In the genomic region with DNA sequence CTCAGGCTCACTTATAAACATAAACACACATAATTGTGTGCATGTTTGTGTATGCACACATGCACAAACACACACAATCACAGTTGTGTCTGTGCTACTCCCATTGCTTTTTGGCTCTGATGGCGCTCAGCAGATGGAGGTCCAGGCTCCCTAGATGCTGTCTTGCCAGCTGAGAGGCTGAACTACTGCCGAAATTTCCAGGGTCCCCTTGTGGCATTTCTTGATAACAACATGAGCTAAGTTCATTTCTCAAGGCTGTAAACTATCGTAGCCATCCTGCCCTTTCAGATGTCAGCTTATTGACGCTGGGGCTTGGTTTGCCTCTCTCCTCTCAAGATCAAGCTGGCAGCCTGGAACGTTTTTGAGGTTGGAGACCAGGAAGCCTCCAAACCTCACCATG, we compare ENCODE assay signal across 28 cellular contexts.
A peak's percentile ranks its signal among the peaks of the same experiment; 100 is the strongest.
DNase-seq lines count a peak whose midpoint lies in the region; ATAC-seq and TF ChIP-seq lines count a peak whose summit lies in the region.
"Had no signal": no experiment of that assay in that cellular context is flagged by ENCODE, and none has a peak within 500 bp of the region (broad histone marks: within the 10 kb centered on the region; RNA-seq: fewer than 3 reads in every experiment).

No MANE protein-coding gene starts in this region.

- POLR2A ChIA-PET in A673 (lab: Charles Lee; ENCODE audit: low non-redundant PET), result interaction anchor here (0.6 kb wide), 1 partner anchor 16 kb away, joined by 3 read pairs; no protein-coding TSS in a partner anchor

- no peak for ATAC-seq in HG02870 (IDR thresholded peaks at IDR 0.05; ENCODE audit: unreplicated experiment)
- ATAC-seq: activated CD8-positive, alpha-beta memory T cell treated with anti-CD3 and anti-CD28 coated beads, Interleukin-2, amount 10 ng/mL, durations not matched to agents 7 days and 5 days had no signal

- H3K36me3 ChIP-seq in A673 (ENCODE audit: insufficient read depth, low read length, poor library complexity, severe bottlenecking) (no peaks in the 10 kb centered on the region), H7 (replicated peaks; ENCODE audit: control insufficient read depth, insufficient read depth, low read length) (no peaks in the 10 kb centered on the region), stomach (no peaks in the 10 kb centered on the region), spleen (no peaks in the 10 kb centered on the region)
- H3K36me3 ChIP-seq: left ventricle myocardium inferior, SJCRH30, thyroid gland, uterus had no signal

- CTCF ChIA-PET in A673 (lab: Charles Lee), result no interaction called here

- WGBS in stomach, 5 donors, result 73 to 77% (median 73%) methylated on average over 5 of the region's 5 CpGs
- 69 to 85% (median 76%) methylated on average over 5 of the region's 5 CpGs for WGBS in spleen, 5 donors

- no peak for TF ChIP-seq POLR2A in NB4 (IDR thresholded peaks at IDR 0.05; ENCODE audit: extremely low read depth, insufficient read length)
- TF ChIP-seq POLR2A in stomach (IDR thresholded peaks at IDR 0.05), result no peak
- TF ChIP-seq POLR2A in spleen (IDR thresholded peaks at IDR 0.05), result no peak

- TF ChIP-seq CTCF in A673 (conservative IDR thresholded peaks at IDR 0.05; ENCODE audit: low read depth, low read length) (peak; percentile 26; the same call in 1 of the 2 replicates), NB4 (IDR thresholded peaks at IDR 0.05; ENCODE audit: low read depth, low read length) (no peak), stomach (IDR thresholded peaks at IDR 0.05) (no peak), spleen (IDR thresholded peaks at IDR 0.05 in 8 of 11, conservative IDR thresholded peaks at IDR 0.05 in 3 of 11) (no peak)

- H3K27me3 ChIP-seq in A673 (replicated peaks; ENCODE audit: insufficient read depth, low read depth, low read length, poor library complexity), result no peaks in the 10 kb centered on the region
- no peaks in the 10 kb centered on the region for H3K27me3 ChIP-seq in H7 (ENCODE audit: control insufficient read depth, insufficient read depth, low read length)
- peaks cover 0 to 8% (median 0%) of the 10 kb centered on the region in 3 donors for H3K27me3 ChIP-seq in stomach
- H3K27me3 ChIP-seq in spleen (replicated peaks in 1 of 7), result peaks cover 0 to 10% (median 0%) of the 10 kb centered on the region in 7 donors
- H3K27me3 ChIP-seq: SJCRH30, thyroid gland, uterus had no signal

- peaks cover 6% of the 10 kb centered on the region for H3K4me1 ChIP-seq in A673 (ENCODE audit: insufficient read depth, low read length, poor library complexity, severe bottlenecking)
- no peaks in the 10 kb centered on the region for H3K4me1 ChIP-seq in stomach
- H3K4me1 ChIP-seq in spleen, result no peaks in the 10 kb centered on the region
- H3K4me1 ChIP-seq: SJCRH30, uterus had no signal

- H3K27ac ChIP-seq in A673 (ENCODE audit: low read depth, low read length, poor library complexity, severe bottlenecking), result no peak overlapping the region
- H3K27ac ChIP-seq in stomach, result no peak overlapping the region
- H3K27ac ChIP-seq in spleen, result no peak overlapping the region
- H3K27ac ChIP-seq: coronary artery, left ventricle myocardium inferior, SJCRH30, thyroid gland, uterus had no signal

- BruUV-seq in A673 (replicated peaks; lab: Mats Ljungman, UMichigan), result no TSS peak

- H3K9me3 ChIP-seq in A673 (ENCODE audit: low read depth, low read length, poor library complexity, severe bottlenecking) (no peaks in the 10 kb centered on the region), stomach (peaks cover 0 to 7% (median 0%) of the 10 kb centered on the region in 4 donors), spleen (peaks cover 0 to 3% (median 0%) of the 10 kb centered on the region in 8 donors)
- H3K9me3 ChIP-seq: thyroid gland, uterus had no signal

- intact Hi-C loops in A673 (cut with micrococcal nuclease; ENCODE audit: unreplicated experiment) (no loop called here), stomach (cut with DNase I; ENCODE audit: low total_unique reads) (no loop called here), spleen (cut with DNase I; ENCODE audit: low total_unique reads) (no loop called here)

- no peak overlapping the region for H3K4me3 ChIP-seq in A673 (ENCODE audit: low read depth, low read length, poor library complexity, severe bottlenecking)
- H3K4me3 ChIP-seq in H7 (ENCODE audit: insufficient read depth, low read depth, low read length), result no peak overlapping the region
- no peak overlapping the region for H3K4me3 ChIP-seq in NB4 (ENCODE audit: low read depth, low read length)
- H3K4me3 ChIP-seq in stomach, result no peak overlapping the region
- H3K4me3 ChIP-seq in spleen, result no peak overlapping the region
- H3K4me3 ChIP-seq: coronary artery, left ventricle myocardium inferior, SJCRH30, thyroid gland, uterus had no signal

- TF ChIP-seq EP300 in stomach (IDR thresholded peaks at IDR 0.05), result no peak

- DNase-seq in A673 (ENCODE audit: low spot score), result peak; percentile 24
- peak; percentile 40 for DNase-seq in H7
- DNase-seq in NB4 (ENCODE audit: low read depth), result peak; percentile 31
- peak; percentile 35 for DNase-seq in ecto neural progenitor cell (ENCODE audit: low spot score)
- DNase-seq in stomach, result no peak
- no peak for DNase-seq in spleen
- DNase-seq: activated CD4-positive, alpha-beta T cell treated with anti-CD3 and anti-CD28 coated beads, Interleukin-2, amount 50 U/mL, for 4 hours; activated CD4-positive, CD25-positive, alpha-beta regulatory T cell; activated CD8-positive, alpha-beta memory T cell treated with anti-CD3 and anti-CD28 coated beads, Interleukin-2, amount 10 ng/mL, durations not matched to agents 7 days and 5 days; activated gamma-delta T cell treated with Interleukin-2 at 50 U/mL for 16 hours; activated T-cell treated with anti-CD3 and anti-CD28 coated beads, Interleukin-2, amount 50 U/mL, for 48 hours; C1 segment of cervical spinal cord; DMS53; glutamatergic neuron; HCEC 1CT; left ventricle myocardium inferior; mesenchymal stem cell; NCI-H1436; NCI-H2081 treated with DMSO at 0.1 percent for 48 hours; NCI-H345; NCI-H69; SJCRH30; small intestine; T-helper 1 cell; thyroid gland; uterus had no signal

Comparison
In these comparisons a context has a peak if more than half of its experiments do, and no peak if none do; other contexts are left out.
1. DNase-seq: peak in A673 (single experiment), H7 (single experiment), NB4 (single experiment) and ecto neural progenitor cell (single experiment); none in stomach (single experiment) and spleen (single experiment).